In the genomic region with DNA sequence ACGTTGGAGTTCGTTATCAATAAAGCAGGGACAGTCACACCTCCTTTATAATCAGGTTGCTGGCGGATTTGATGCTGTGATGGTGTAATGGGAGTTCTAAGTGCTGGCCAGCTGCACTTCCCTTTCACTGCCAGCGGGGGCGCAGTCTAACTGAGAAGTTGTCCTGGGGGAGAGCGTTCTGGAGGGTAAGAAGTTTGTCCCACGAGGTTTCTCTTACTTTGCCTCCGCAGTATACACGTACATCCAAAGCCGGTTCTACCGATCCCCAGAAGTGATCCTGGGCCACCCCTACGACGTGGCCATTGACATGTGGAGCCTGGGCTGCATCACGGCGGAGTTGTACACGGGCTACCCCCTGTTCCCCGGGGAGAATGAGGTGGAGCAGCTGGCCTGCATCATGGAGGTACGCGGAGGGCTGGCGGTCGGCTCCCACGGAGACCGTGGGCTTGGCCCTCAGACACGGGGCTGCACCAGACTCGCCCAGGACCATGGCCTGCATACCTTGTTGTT, we compare ENCODE assay signal across 8 cellular contexts. TPM values are rescaled to one million over a fixed set of nuclear protein-coding genes. Genes with fewer than 3 reads are reported as not detected.
DNase-seq lines count a peak whose midpoint lies in the region; TF ChIP-seq lines count a peak whose summit lies in the region.

No MANE protein-coding gene starts in this region.

- H3K18ac ChIP-seq in H9 (ENCODE audit: insufficient read length, low read depth, low read length) = peak overlapping the region; percentile 12

- no peak overlapping the region for H3K23ac ChIP-seq in H9 (ENCODE audit: insufficient read length, low read depth, low read length)

- H3K27me3 ChIP-seq in H9 (ENCODE audit: insufficient read depth, low read length) (no peaks in the 10 kb centered on the region), MG63 (no peaks in the 10 kb centered on the region), osteoblast (ENCODE audit: insufficient read depth, low read length) (peaks cover 10% of the 10 kb centered on the region), thymus (ENCODE audit: control insufficient read depth, insufficient read depth) (no peaks in the 10 kb centered on the region)

- H3K14ac ChIP-seq in H9 (ENCODE audit: insufficient read depth, low read length) = peak overlapping the region; percentile 55; the same call in 1 of the 2 replicates

- no CpG with 5 or more reads among the region's 25 CpGs for WGBS in H9 (ENCODE audit: extremely low coverage, insufficient read length, low lambda C conversion rate)
- 1% methylated on average over 25 of the region's 25 CpGs for WGBS in thymus

- no peaks in the 10 kb centered on the region for H3K79me2 ChIP-seq in H9 (ENCODE audit: insufficient read depth, low read length)
- H3K79me2 ChIP-seq in osteoblast (ENCODE audit: insufficient read depth, low read length) = peaks cover 23% of the 10 kb centered on the region

- peaks cover 0 to 14% of the 10 kb centered on the region in 2 experiments; a peak in 3 of 4 replicates for H3K4me1 Mint-ChIP-seq in H9
- peaks cover 35% of the 10 kb centered on the region for H3K4me1 Mint-ChIP-seq in activated naive CD4-positive, alpha-beta T cell treated with anti-CD3 and anti-CD28 coated beads, Interleukin-2, amount 50 U/mL, for 24 hours

- no peak overlapping the region for H3K27ac ChIP-seq in H9 (ENCODE audit: insufficient read length, low read depth, low read length)
- H3K27ac ChIP-seq in osteoblast (ENCODE audit: low read depth, low read length) = peak overlapping the region; percentile 69
- H3K27ac ChIP-seq in thymus (ENCODE audit: low read depth) = no peak overlapping the region

- peak overlapping the region; percentile 72 for H3K4me3 ChIP-seq in MG63
- peak overlapping the region; percentile 90 for H3K4me3 ChIP-seq in osteoblast (ENCODE audit: insufficient read depth, low read length)
- peak overlapping the region; percentile 68 for H3K4me3 ChIP-seq in thymus (ENCODE audit: low read length)

- TF ChIP-seq CTCF in H9 (conservative IDR thresholded peaks at IDR 0.05) = peak; percentile 98
- peak; percentile 99 for TF ChIP-seq CTCF in osteoblast (IDR thresholded peaks at IDR 0.05; ENCODE audit: extremely low read depth, low read depth, low read length)

- H2BK120ac ChIP-seq in H9 (ENCODE audit: low read depth, low read length, poor library complexity, severe bottlenecking) = no peak overlapping the region

- peak overlapping the region in 2 of 3 experiments; percentile 90 to 93; a peak in 5 of 7 replicates for H3K27ac Mint-ChIP-seq in H9
- peak overlapping the region; percentile 97 for H3K27ac Mint-ChIP-seq in activated naive CD4-positive, alpha-beta T cell treated with anti-CD3 and anti-CD28 coated beads, Interleukin-2, amount 50 U/mL, for 24 hours

- H3K36me3 Mint-ChIP-seq in H9 (ENCODE audit: insufficient read depth in 1 of 3, low read depth in 3 of 3) = peaks cover 0 to 5% (median 0%) of the 10 kb centered on the region in 3 experiments; a peak in 1 of 7 replicates
- no peaks in the 10 kb centered on the region for H3K36me3 Mint-ChIP-seq in activated naive CD4-positive, alpha-beta T cell treated with anti-CD3 and anti-CD28 coated beads, Interleukin-2, amount 50 U/mL, for 24 hours

- peak overlapping the region; percentile 50 for H3K4me2 ChIP-seq in H9 (ENCODE audit: insufficient read depth, insufficient read length, low read length)
- peak overlapping the region; percentile 78 for H3K4me2 ChIP-seq in osteoblast (ENCODE audit: insufficient read depth, low read length)

- no peak overlapping the region for H4K5ac ChIP-seq in H9 (ENCODE audit: insufficient read length, low read depth, low read length)

- H3K4ac ChIP-seq in H9 (ENCODE audit: low read depth, low read length) = no peak overlapping the region

- peak; percentile 71 for DNase-seq in GM04504 (ENCODE audit: low read depth)
- peak; percentile 86 for DNase-seq in H9
- peak; percentile 73 for DNase-seq in MG63
- peak; percentile 86 for DNase-seq in SK-N-DZ (ENCODE audit: low spot score)
- peak; percentile 79 for DNase-seq in glomerular visceral epithelial cell (ENCODE audit: extremely low spot score)
- peak; percentile 92 for DNase-seq in osteoblast (ENCODE audit: insufficient read length, low spot score, missing footprints)

- no peak overlapping the region for H2BK5ac ChIP-seq in H9 (ENCODE audit: insufficient read length, low read length)

- no peak overlapping the region for H2BK12ac ChIP-seq in H9 (ENCODE audit: insufficient read length, low read depth, low read length)

- H3K27me3 Mint-ChIP-seq in H9 (ENCODE audit: low read depth) = peaks cover 17% of the 10 kb centered on the region
- H3K27me3 Mint-ChIP-seq in activated naive CD4-positive, alpha-beta T cell treated with anti-CD3 and anti-CD28 coated beads, Interleukin-2, amount 50 U/mL, for 24 hours = peaks cover 2% of the 10 kb centered on the region

- H3K9me3 Mint-ChIP-seq in H9 = no peaks in the 10 kb centered on the region
- H3K9me3 Mint-ChIP-seq in activated naive CD4-positive, alpha-beta T cell treated with anti-CD3 and anti-CD28 coated beads, Interleukin-2, amount 50 U/mL, for 24 hours = no peaks in the 10 kb centered on the region

- H2BK20ac ChIP-seq in H9 (ENCODE audit: low read depth, low read length, poor library complexity, severe bottlenecking) = no peak overlapping the region

- H3K36me3 ChIP-seq in MG63 (no peaks in the 10 kb centered on the region), osteoblast (ENCODE audit: insufficient read depth, low read length) (no peaks in the 10 kb centered on the region), thymus (ENCODE audit: control insufficient read depth, insufficient read depth) (peaks cover 6% of the 10 kb centered on the region)

- peaks cover 3% of the 10 kb centered on the region for H3K23me2 ChIP-seq in H9 (ENCODE audit: insufficient read length, low read depth, low read length, poor library complexity, severe bottlenecking)

- H3K4me3 Mint-ChIP-seq in H9 = peak overlapping the region; percentile 93 to 97
- H3K4me3 Mint-ChIP-seq in activated naive CD4-positive, alpha-beta T cell treated with anti-CD3 and anti-CD28 coated beads, Interleukin-2, amount 50 U/mL, for 24 hours = peak overlapping the region; percentile 98

- no peak overlapping the region for H2BK15ac ChIP-seq in H9 (ENCODE audit: low read depth, low read length)

- H4K20me1 ChIP-seq in H9 (ENCODE audit: control insufficient read depth, insufficient read depth, insufficient read length) = no peaks in the 10 kb centered on the region
- H4K20me1 ChIP-seq in osteoblast (ENCODE audit: insufficient read depth, low read length) = no peaks in the 10 kb centered on the region

- H4K8ac ChIP-seq in H9 (replicated peaks; ENCODE audit: insufficient read length, low read depth, low read length) = no peak overlapping the region

- no peak overlapping the region for H3K56ac ChIP-seq in H9 (ENCODE audit: insufficient read length, low read depth, low read length)

- H3K4me1 ChIP-seq in H9 (ENCODE audit: insufficient read depth, low read length) = peaks cover 2% of the 10 kb centered on the region; the same call in 1 of the 2 replicates
- peaks cover 7% of the 10 kb centered on the region for H3K4me1 ChIP-seq in osteoblast (ENCODE audit: insufficient read depth, low read length)
- peaks cover 3% of the 10 kb centered on the region for H3K4me1 ChIP-seq in thymus (ENCODE audit: control insufficient read depth, insufficient read depth, low read length)

- H4K91ac ChIP-seq in H9 (ENCODE audit: insufficient read length, low read depth, low read length) = no peak overlapping the region

- H2AFZ ChIP-seq in H9 (ENCODE audit: low read length) = no peak overlapping the region
- H2AFZ ChIP-seq in osteoblast (ENCODE audit: low read length) = peak overlapping the region; percentile 97

- no peaks in the 10 kb centered on the region for H3K79me1 ChIP-seq in H9 (ENCODE audit: insufficient read depth, low read depth, low read length, poor library complexity, severe bottlenecking)

- H3T11ph ChIP-seq in H9 (ENCODE audit: low read length) = no peak overlapping the region

- H3K9ac ChIP-seq in H9 (ENCODE audit: extremely low read depth, insufficient read length, low read length) = peak overlapping the region; percentile 57

- H2AK5ac ChIP-seq in H9 (ENCODE audit: insufficient read length, low read length) = no peak overlapping the region

- no peaks in the 10 kb centered on the region for H3K9me3 ChIP-seq in H9 (ENCODE audit: control insufficient read depth, low read depth, low read length)
- H3K9me3 ChIP-seq in MG63 = no peaks in the 10 kb centered on the region
- no peaks in the 10 kb centered on the region for H3K9me3 ChIP-seq in osteoblast (ENCODE audit: low read depth, low read length)
- H3K9me3 ChIP-seq in thymus (ENCODE audit: control insufficient read depth) = no peaks in the 10 kb centered on the region

RNA-seq across cellular contexts. Expression of a gene that starts 42.7 kb away (rescaled TPM):
- total RNA-seq in H9 (2021) (15.5 and 18.0 TPM in 2 replicates), osteoblast (27.1 and 30.4 TPM in 2 replicates)
- 14.6 and 56.7 TPM in 2 replicates for total RNA-seq in MG63 (2014; rRNA removed; shearing (Covaris generic); ENCODE audit: low replicate concordance)
- 32.7 and 56.6 TPM in 2 replicates for polyA plus RNA-seq in SK-N-DZ (2014; cell fraction: cytosol; rRNA removed)
- polyA plus RNA-seq in SK-N-DZ (2014; cell fraction: nucleus; rRNA removed) = 65.9 and 73.9 TPM in 2 replicates
- polyA plus RNA-seq in thymus = 50.5 TPM

RNA-seq across cellular contexts. Expression of a gene that starts 44.1 kb away (rescaled TPM):
- total RNA-seq in H9 (2021) (1.3 TPM in 2 replicates), osteoblast (1.5 and 2.2 TPM in 2 replicates)
- not detected in 2 replicates for total RNA-seq in MG63 (2014; rRNA removed; shearing (Covaris generic); ENCODE audit: low replicate concordance)
- 0.23 and 1.3 TPM in 2 replicates for polyA plus RNA-seq in SK-N-DZ (2014; cell fraction: cytosol; rRNA removed)
- not detected in 2 replicates for polyA plus RNA-seq in SK-N-DZ (2014; cell fraction: nucleus; rRNA removed)
- polyA plus RNA-seq in thymus = 1.1 TPM

RNA-seq across cellular contexts. Expression of a gene that starts 44.2 kb away (rescaled TPM):
- 83.9 and 85.7 TPM in 2 replicates for total RNA-seq in H9 (2021)
- total RNA-seq in MG63 (2014; rRNA removed; shearing (Covaris generic); ENCODE audit: low replicate concordance) = 39.5 and 150 TPM in 2 replicates
- 119 and 147 TPM in 2 replicates for polyA plus RNA-seq in SK-N-DZ (2014; cell fraction: cytosol; rRNA removed)
- polyA plus RNA-seq in SK-N-DZ (2014; cell fraction: nucleus; rRNA removed) = 88.0 and 105 TPM in 2 replicates
- total RNA-seq in osteoblast = 29.0 and 41.3 TPM in 2 replicates
- polyA plus RNA-seq in thymus = 56.6 TPM
